ENCODE assay signal across 11 cellular contexts in the genomic region with DNA sequence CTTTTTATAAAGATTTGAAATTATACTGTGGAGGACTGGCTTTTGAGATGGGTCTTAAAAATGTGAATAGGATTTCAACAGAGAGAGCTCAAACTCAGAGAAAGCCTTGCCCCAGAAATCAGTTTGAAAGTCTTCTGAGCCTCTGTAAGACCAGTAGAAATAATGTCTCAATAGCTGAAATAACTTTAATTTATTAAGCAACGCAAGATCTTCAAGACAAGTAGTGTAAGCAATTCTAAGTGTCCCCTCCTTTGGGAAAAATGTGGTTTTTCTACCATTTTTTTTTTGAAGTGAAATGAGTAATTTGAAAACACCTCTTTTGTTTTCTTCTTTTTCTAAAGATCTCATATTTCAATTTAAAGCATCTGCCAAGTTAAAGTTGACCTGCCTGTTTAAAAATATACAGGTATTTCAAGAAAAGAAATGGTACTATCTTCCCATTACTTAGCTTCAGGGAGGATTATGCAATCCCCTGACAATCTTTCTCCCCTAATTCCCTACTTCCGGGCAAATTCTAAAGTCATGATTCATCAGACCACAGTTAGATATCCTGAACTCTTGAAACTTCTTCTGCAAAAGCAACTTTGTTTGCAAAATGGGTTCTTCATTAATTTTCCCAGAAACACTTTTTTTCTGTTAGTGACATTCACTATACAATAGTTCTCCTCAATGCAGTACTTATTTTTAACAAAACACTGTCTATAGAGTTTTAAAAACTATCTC. TPM values are rescaled to one million over a fixed set of nuclear protein-coding genes. Genes with fewer than 3 reads are reported as not detected.
DNase-seq lines count a peak whose midpoint lies in the region; ATAC-seq and TF ChIP-seq lines count a peak whose summit lies in the region.
"Had no signal": no experiment of that assay in that cellular context is flagged by ENCODE, and none has a peak within 500 bp of the region (broad histone marks: within the 10 kb centered on the region; RNA-seq: fewer than 3 reads in every experiment).

No MANE protein-coding gene starts in this region.

- no peaks in the 10 kb centered on the region for H3K27me3 ChIP-seq in testis

- H3K4me3 Mint-ChIP-seq in CD14-positive monocyte, result no peak overlapping the region
- H3K4me3 Mint-ChIP-seq: IgD-negative memory B cell had no signal

- WGBS in mesodermal cell (ENCODE audit: insufficient coverage in 2 of 2), 2 experiments, result 33 to 50% methylated on average over 1 of the region's 2 CpGs
- WGBS in testis, 2 donors, result 46 to 47% methylated on average over 2 of the region's 2 CpGs

- H3K27me3 Mint-ChIP-seq in CD14-positive monocyte (ENCODE audit: low read depth in 3 of 3), result no peaks in the 10 kb centered on the region
- H3K27me3 Mint-ChIP-seq: IgD-negative memory B cell had no signal

- no peaks in the 10 kb centered on the region for H3K36me3 ChIP-seq in mesodermal cell (ENCODE audit: control insufficient read depth, insufficient read depth, low read length)
- no peaks in the 10 kb centered on the region for H3K36me3 ChIP-seq in testis (ENCODE audit: low read depth, missing control alignments)

- H3K9me3 Mint-ChIP-seq in CD14-positive monocyte, result peaks cover 0 to 3% (median 0%) of the 10 kb centered on the region in 7 donors
- H3K9me3 Mint-ChIP-seq: IgD-negative memory B cell had no signal

- TF ChIP-seq CTCF in CD14-positive monocyte (IDR thresholded peaks at IDR 0.05) (no peak), cardiac fibroblast (IDR thresholded peaks at IDR 0.05; ENCODE audit: low read depth, low read length) (no peak), testis (IDR thresholded peaks at IDR 0.05) (no peak)

- no peak overlapping the region for H3K4me3 ChIP-seq in cardiac fibroblast (replicated peaks in 1 of 2; ENCODE audit: low read depth in 2 of 2, low read length in 2 of 2)
- H3K4me3 ChIP-seq in mesodermal cell (ENCODE audit: extremely low read depth, insufficient read depth, low read length, poor library complexity, severe bottlenecking), result no peak overlapping the region
- H3K4me3 ChIP-seq in testis, result no peak overlapping the region

- intact Hi-C loops in CD14-positive monocyte (cut with micrococcal nuclease) (no loop called here), testis (cut with DNase I; ENCODE audit: low total_unique reads) (no loop called here)

- peaks cover 58% of the 10 kb centered on the region for H3K4me1 Mint-ChIP-seq in CD14-positive monocyte

- peak overlapping the region; percentile 63 to 91 (median 85) for H3K27ac Mint-ChIP-seq in CD14-positive monocyte
- H3K27ac Mint-ChIP-seq: IgD-negative memory B cell had no signal

- H3K9me3 ChIP-seq in mesodermal cell (ENCODE audit: control insufficient read depth, low read length) (no peaks in the 10 kb centered on the region), testis (no peaks in the 10 kb centered on the region)

- peak overlapping the region; percentile 91 for H3K27ac ChIP-seq in mesodermal cell (ENCODE audit: low read depth, low read length, severe bottlenecking)
- H3K27ac ChIP-seq in testis, result no peak overlapping the region

- DNase-seq in CD14-positive monocyte (ENCODE audit: low spot score), result no peak
- DNase-seq in NCI-H226, result peak; percentile 85
- peak; percentile 85 to 88 for DNase-seq in cardiac fibroblast (ENCODE audit: low read depth in 2 of 2)
- no peak for DNase-seq in testis
- no peak for DNase-seq in occipital lobe (lab: John Stamatoyannopoulos, UW)
- DNase-seq: activated effector memory CD4-positive, alpha-beta T cell treated with anti-CD3 and anti-CD28 coated beads, Interleukin-2, amount 50 U/mL, for 16 hours; posterior cingulate gyrus had no signal

- TF ChIP-seq POLR2A in testis (IDR thresholded peaks at IDR 0.05), result no peak

- peaks cover 44% of the 10 kb centered on the region for H3K4me1 ChIP-seq in mesodermal cell (ENCODE audit: control insufficient read depth, insufficient read depth, low read length, poor library complexity, severe bottlenecking)
- H3K4me1 ChIP-seq in testis, result no peaks in the 10 kb centered on the region

- ATAC-seq in HG03432 (IDR thresholded peaks at IDR 0.05; ENCODE audit: unreplicated experiment) (no peak), GM19324 (IDR thresholded peaks at IDR 0.05; ENCODE audit: low FRiP score, unreplicated experiment) (no peak)

- H3K36me3 Mint-ChIP-seq in CD14-positive monocyte, result no peaks in the 10 kb centered on the region
- H3K36me3 Mint-ChIP-seq: IgD-negative memory B cell had no signal

RNA-seq across cellular contexts. Expression of a gene that starts 7.9 kb away (rescaled TPM):
- polyA plus RNA-seq in CD14-positive monocyte (1,000 to 10,000 TPM in 1 of 2 donors, 100 to 1,000 TPM in 1; 992 to 1,157 TPM), testis (ENCODE audit: insufficient read depth, low read depth, low replicate concordance) (49.6 TPM)
- polyA plus RNA-seq in mesodermal cell (2013, experiment 1 of 2), result 1,115 TPM
- 973 TPM for polyA plus RNA-seq in mesodermal cell (2013, experiment 2 of 2)
- total RNA-seq in testis (10 to 100 TPM; 12.1 to 13.4 TPM), occipital lobe (27.0 TPM)

Comparison
In these comparisons a context has a peak if more than half of its experiments do, and no peak if none do; other contexts are left out.
1. DNase-seq: peak in NCI-H226 (single experiment) and cardiac fibroblast (2 of 2); none in CD14-positive monocyte (single experiment), testis (single experiment) and occipital lobe (single experiment).